In genomic region chr5:174311531-174312269, GRCh38 we compare ENCODE assay signal across 8 cellular contexts.
DNase-seq lines count a peak whose midpoint lies in the region; ATAC-seq and TF ChIP-seq lines count a peak whose summit lies in the region.

No MANE protein-coding gene starts in this region.

- H3K9me3 ChIP-seq in AG04450 (ENCODE audit: control insufficient read depth, insufficient read depth, low read length) (no peaks in the 10 kb centered on the region; the same call in 1 of the 2 replicates), prostate gland (no peaks in the 10 kb centered on the region), aorta (ENCODE audit: control insufficient read depth, low read length) (no peaks in the 10 kb centered on the region)

- H3K4me3 ChIP-seq in AG04450 (ENCODE audit: low read depth, low read length) = peak overlapping the region; percentile 47
- H3K4me3 ChIP-seq in prostate gland = peak overlapping the region; percentile 11 to 35
- H3K4me3 ChIP-seq in aorta (ENCODE audit: low read length in 2 of 2) = peak overlapping the region in 1 of 2 donors; percentile 11

- H3K9me3 Mint-ChIP-seq in activated naive CD8-positive, alpha-beta T cell treated with anti-CD3 and anti-CD28 coated beads for 36 hours = no peaks in the 10 kb centered on the region

- TF ChIP-seq CTCF in AG04450 (IDR thresholded peaks at IDR 0.05; ENCODE audit: low read depth, low read length) = peak; percentile 75
- peak; percentile 80 to 89 (median 86) for TF ChIP-seq CTCF in prostate gland (IDR thresholded peaks at IDR 0.05)

- H3K4me3 Mint-ChIP-seq in activated naive CD8-positive, alpha-beta T cell treated with anti-CD3 and anti-CD28 coated beads for 36 hours = no peak overlapping the region

- peaks cover 13% of the 10 kb centered on the region for H3K27me3 ChIP-seq in AG04450 (ENCODE audit: control insufficient read depth, insufficient read depth, low read length)
- peaks cover 6% of the 10 kb centered on the region for H3K27me3 ChIP-seq in prostate gland (replicated peaks; ENCODE audit: insufficient read depth)
- no peaks in the 10 kb centered on the region for H3K27me3 ChIP-seq in aorta (ENCODE audit: control insufficient read depth in 1 of 2, insufficient read depth in 2 of 2, low read length in 1 of 2)

- 8% methylated on average over 47 of the region's 58 CpGs for WGBS in prostate gland
- 8 to 9% methylated on average over 41 to 58 of the region's 58 CpGs for WGBS in aorta, 2 donors

- H3K4me1 Mint-ChIP-seq in activated naive CD8-positive, alpha-beta T cell treated with anti-CD3 and anti-CD28 coated beads for 36 hours = no peaks in the 10 kb centered on the region

- ATAC-seq in GM19025 (IDR thresholded peaks at IDR 0.05; ENCODE audit: low read depth, unreplicated experiment) (peak; percentile 61), left ventricle myocardium superior (peak; percentile 87), aorta (ENCODE audit: low FRiP score) (peak; percentile 78)

- H3K36me3 Mint-ChIP-seq in activated naive CD8-positive, alpha-beta T cell treated with anti-CD3 and anti-CD28 coated beads for 36 hours = no peaks in the 10 kb centered on the region

- H3K27ac ChIP-seq in AG04450 (ENCODE audit: low read depth, low read length) (no peak overlapping the region), prostate gland (no peak overlapping the region), aorta (ENCODE audit: low read depth in 1 of 2, low read length in 2 of 2) (no peak overlapping the region)

- CTCF ChIA-PET in AG04450 (lab: Charles Lee) = interaction anchor here (0.6 to 5.5 kb wide), 47 partner anchors 8 to 1605 kb away, joined by 3 to 56 read pairs (median 3); partner anchors contain the start of genes BOD1 and NSG2

- intact Hi-C loops in left ventricle myocardium superior (cut with micrococcal nuclease) = loop anchor here (10.0 kb wide), 1 partner anchor 697 kb away; the partner anchor contains the start of gene BOD1
- intact Hi-C loops in prostate gland (cut with DNase I) = loop anchor here (2.0 kb wide), 1 partner anchor 267 kb away; the partner anchor contains the start of gene NSG2
- intact Hi-C loops in aorta (cut with DNase I) = loop anchor here (2.0 to 10.0 kb wide), 4 partner anchors 267 to 695 kb away; partner anchors contain the start of genes BOD1 (in 2 of the 2) and NSG2 (in 1 of the 2)

- H3K27me3 Mint-ChIP-seq in activated naive CD8-positive, alpha-beta T cell treated with anti-CD3 and anti-CD28 coated beads for 36 hours = peaks cover 47% of the 10 kb centered on the region

- TF ChIP-seq POLR2A in prostate gland (IDR thresholded peaks at IDR 0.05) = no peak

- no peak overlapping the region for H3K27ac Mint-ChIP-seq in activated naive CD8-positive, alpha-beta T cell treated with anti-CD3 and anti-CD28 coated beads for 36 hours

- H3K36me3 ChIP-seq in prostate gland = no peaks in the 10 kb centered on the region
- H3K36me3 ChIP-seq in aorta (ENCODE audit: control insufficient read depth in 1 of 2, insufficient read depth in 2 of 2, low read length in 1 of 2) = no peaks in the 10 kb centered on the region

- H3K4me1 ChIP-seq in prostate gland (replicated peaks) (peaks cover 3% of the 10 kb centered on the region), aorta (ENCODE audit: control insufficient read depth in 1 of 2, insufficient read depth in 2 of 2, low read length in 2 of 2) (no peaks in the 10 kb centered on the region)

- POLR2A ChIA-PET in AG04450 (lab: Yijun Ruan, JAX) = interaction anchor here (0.5 to 1.2 kb wide), 4 partner anchors 17 to 1822 kb away, joined by 3 to 5 read pairs (median 3); no protein-coding TSS in a partner anchor

- DNase-seq in AG04450 (ENCODE audit: low read depth, low spot score) = no peak
- peak; percentile 83 for DNase-seq in HuH-7 (ENCODE audit: low spot score)
- DNase-seq in SKM-1 (lab: John Stamatoyannopoulos, UW; ENCODE audit: unreplicated experiment) = peak; percentile 7
- DNase-seq in activated naive CD8-positive, alpha-beta T cell treated with anti-CD3 and anti-CD28 coated beads for 36 hours = peak; percentile 64
- DNase-seq in left ventricle myocardium superior = peak; percentile 86
- DNase-seq in prostate gland (ENCODE audit: low spot score) = peak; percentile 50
- DNase-seq in aorta = peak; percentile 78 to 92
